In genomic region chr1:25343872-25344271, GRCh38 we compare ENCODE assay signal across 13 cellular contexts. TPM values are rescaled to one million over a fixed set of nuclear protein-coding genes. Genes with fewer than 3 reads are reported as not detected.
DNase-seq lines count a peak whose midpoint lies in the region; ATAC-seq, FAIRE-seq and TF ChIP-seq lines count a peak whose summit lies in the region.
"Had no signal": no experiment of that assay in that cellular context is flagged by ENCODE, and none has a peak within 500 bp of the region (broad histone marks: within the 10 kb centered on the region; RNA-seq: fewer than 3 reads in every experiment).

No MANE protein-coding gene starts in this region.

- POLR2A ChIA-PET in HEK293T (lab: Yijun Ruan, JAX): interaction anchor here (0.6 to 0.8 kb wide), 2 partner anchors 96 to 112 kb away, joined by 3 read pairs; partner anchors contain the start of genes RSRP1 and SYF2

- H3K9ac ChIP-seq in astrocyte (ENCODE audit: low read length): peak overlapping the region; percentile 3

- H3K4me1 Mint-ChIP-seq in astrocyte (ENCODE audit: low read depth, unreplicated experiment): peaks cover 21% of the 10 kb centered on the region

- no peaks in the 10 kb centered on the region for H3K9me3 ChIP-seq in astrocyte (ENCODE audit: insufficient read depth, low read depth, low read length)
- H3K9me3 ChIP-seq: left ventricle myocardium inferior had no signal

- peaks cover 9% of the 10 kb centered on the region for H3K36me3 Mint-ChIP-seq in astrocyte (ENCODE audit: low read depth, unreplicated experiment)

- H3K36me3 ChIP-seq in astrocyte (ENCODE audit: insufficient read depth, low read length): no peaks in the 10 kb centered on the region

- peak overlapping the region; percentile 55 for H3K27ac ChIP-seq in astrocyte (ENCODE audit: low read depth, low read length)
- H3K27ac ChIP-seq: cardiac muscle cell, left ventricle myocardium inferior had no signal

- DNase-seq in AG20443 (ENCODE audit: low spot score): peak; percentile 29
- peak; percentile 16 for DNase-seq in HK-2 (ENCODE audit: unreplicated experiment)
- peak; percentile 90 for DNase-seq in astrocyte (ENCODE audit: low read depth)
- peak; percentile 26 for DNase-seq in left lobe of liver (ENCODE audit: low spot score)
- DNase-seq in Kasumi-1 (lab: John Stamatoyannopoulos, UW): no peak
- no peak for DNase-seq in HEK293T (ENCODE audit: extremely low spot score)
- no peak for DNase-seq in DMS53 (lab: John Stamatoyannopoulos, UW)
- DNase-seq: activated CD8-positive, alpha-beta memory T cell treated with anti-CD3 and anti-CD28 coated beads, Interleukin-2, amount 50 U/mL, for 48 hours; left ventricle myocardium inferior; stimulated activated CD4-positive, alpha-beta T cell treated with anti-CD3 and anti-CD28 coated beads, Interleukin-4, amount 100 ng/mL, for 1 hour had no signal

- peaks cover 8% of the 10 kb centered on the region for H3K4me1 ChIP-seq in astrocyte (ENCODE audit: insufficient read depth, low read length)

- H4K20me1 ChIP-seq in astrocyte (ENCODE audit: insufficient read depth, low read length): peaks cover 36% of the 10 kb centered on the region

- ATAC-seq in left lobe of liver (no peak), HG03039 (IDR thresholded peaks at IDR 0.05; ENCODE audit: unreplicated experiment) (no peak)

- H2AFZ ChIP-seq in astrocyte (ENCODE audit: low read depth, low read length): no peak overlapping the region

- peak overlapping the region; percentile 63 for H3K4me3 Mint-ChIP-seq in astrocyte (ENCODE audit: unreplicated experiment)

- H3K27me3 ChIP-seq in astrocyte (ENCODE audit: insufficient read depth, low read length): no peaks in the 10 kb centered on the region
- H3K27me3 ChIP-seq: cardiac muscle cell had no signal

- H3K4me2 ChIP-seq in astrocyte (ENCODE audit: low read length): peak overlapping the region; percentile 73

- H3K9me3 Mint-ChIP-seq in astrocyte (ENCODE audit: unreplicated experiment): no peaks in the 10 kb centered on the region

- FAIRE-seq in astrocyte (lab: Jason Lieb, UNC): peak; percentile 79
- FAIRE-seq: frontal cortex had no signal

- H3K4me3 ChIP-seq in astrocyte (ENCODE audit: insufficient read depth, low read depth, low read length): no peak overlapping the region
- H3K4me3 ChIP-seq: cardiac muscle cell, left ventricle myocardium inferior had no signal

- peak overlapping the region; percentile 54 for H3K27ac Mint-ChIP-seq in astrocyte (ENCODE audit: unreplicated experiment)

- TF ChIP-seq CTCF in astrocyte (IDR thresholded peaks at IDR 0.05; ENCODE audit: insufficient read depth, low read depth, low read length): no peak

- H3K27me3 Mint-ChIP-seq in astrocyte (ENCODE audit: low read depth, unreplicated experiment): no peaks in the 10 kb centered on the region

- peaks cover 73% of the 10 kb centered on the region for H3K79me2 ChIP-seq in astrocyte (ENCODE audit: insufficient read depth, low read length)

- CTCF ChIA-PET in HEK293T (lab: Yijun Ruan, JAX): no interaction called here

TF ChIP-seq in HEK293T, 16 proteins besides CTCF, POLR2A, EP300 and RAD21:
- TF ChIP-seq ARNT (IDR thresholded peaks at IDR 0.05) (no peak), PKNOX1 (IDR thresholded peaks at IDR 0.05) (no peak), SP1 (IDR thresholded peaks at IDR 0.05) (no peak), CTBP1 (IDR thresholded peaks at IDR 0.05; ENCODE audit: borderline replicate concordance) (no peak), FOXA1 (IDR thresholded peaks at IDR 0.05) (no peak), BHLHE40 (IDR thresholded peaks at IDR 0.05; ENCODE audit: borderline replicate concordance) (no peak), ELF4 (IDR thresholded peaks at IDR 0.05) (no peak), TARDBP (IDR thresholded peaks at IDR 0.05) (no peak), NFRKB (IDR thresholded peaks at IDR 0.05) (no peak)

RNA-seq across cellular contexts. Expression of gene TMEM50A, which starts 5.7 kb away (rescaled TPM):
- total RNA-seq in astrocyte (175 and 189 TPM in 2 replicates), left lobe of liver (26.5 TPM)

Comparison
In these comparisons a context has a peak if more than half of its experiments do, and no peak if none do; other contexts are left out.
1. DNase-seq: peak in AG20443 (single experiment), HK-2 (single experiment), astrocyte (single experiment) and left lobe of liver (single experiment); none in Kasumi-1 (0 of 2), HEK293T (single experiment) and DMS53 (single experiment).